ENCODE assay signal across 34 cellular contexts in the genomic region with DNA sequence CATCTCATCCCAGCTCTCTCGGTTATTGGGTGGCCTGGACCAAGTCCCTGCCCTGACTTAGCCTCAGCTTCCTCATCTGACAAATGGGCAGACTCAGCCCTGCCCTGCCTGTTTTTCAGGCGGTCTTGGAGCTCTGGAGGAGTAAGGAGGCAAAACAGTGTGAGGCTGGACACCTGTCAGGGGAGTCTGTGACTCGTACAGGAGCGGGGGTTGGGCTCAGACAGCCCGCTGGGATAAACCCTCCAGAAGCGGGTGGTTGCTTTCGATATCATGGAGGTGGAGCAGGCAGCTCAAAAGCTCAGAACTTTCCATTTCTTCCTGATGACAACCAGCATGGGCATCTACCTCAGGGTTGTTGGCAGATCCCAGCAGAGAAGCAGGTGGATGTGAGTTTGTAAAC.
"Had no signal": no experiment of that assay in that cellular context is flagged by ENCODE, and none has a peak within 500 bp of the region (broad histone marks: within the 10 kb centered on the region; RNA-seq: fewer than 3 reads in every experiment).

No MANE protein-coding gene starts in this region.

- H3K36me3 Mint-ChIP-seq: activated CD4-positive, alpha-beta memory T cell treated with anti-CD3 and anti-CD28 coated beads for 36 hours; activated naive CD4-positive, alpha-beta T cell treated with anti-CD3 and anti-CD28 coated beads, Interleukin-2, amount 50 U/mL, for 72 hours; activated naive CD8-positive, alpha-beta T cell treated with anti-CD3 and anti-CD28 coated beads for 36 hours; brain; T-cell; WTC11 had no signal

- H3K36me3 ChIP-seq: adrenal gland had no signal

- FAIRE-seq: TTC549 had no signal

- H3K27me3 Mint-ChIP-seq: activated CD4-positive, alpha-beta T cell treated with anti-CD3 and anti-CD28 coated beads, Interleukin-2, amount 10 ng/mL, durations not matched to agents 24 days and 14 days; activated CD8-positive, alpha-beta T cell treated with anti-CD3 and anti-CD28 coated beads for 36 hours; activated naive CD8-positive, alpha-beta T cell treated with anti-CD3 and anti-CD28 coated beads for 36 hours had no signal

- H3K9me3 ChIP-seq: adrenal gland had no signal

- DNase-seq: activated CD4-positive, alpha-beta memory T cell treated with anti-CD3 and anti-CD28 coated beads for 36 hours; activated CD4-positive, alpha-beta T cell treated with anti-CD3 and anti-CD28 coated beads for 4 hours; activated CD4-positive, alpha-beta T cell treated with anti-CD3 and anti-CD28 coated beads, Interleukin-2, amount 10 ng/mL, durations not matched to agents 24 days and 14 days; activated CD4-positive, alpha-beta T cell treated with anti-CD3 and anti-CD28 coated beads, Interleukin-2, amount 50 U/mL, for 1 hour; activated CD4-positive, alpha-beta T cell treated with anti-CD3 and anti-CD28 coated beads, Interleukin-2, amount 50 U/mL, for 4 hours; activated CD4-positive, CD25-positive, alpha-beta regulatory T cell; activated CD4-positive, CD25-positive, alpha-beta regulatory T cell treated with anti-CD3 and anti-CD28 coated beads, Interleukin-2, amount 50 U/mL, for 72 hours; activated CD8-positive, alpha-beta memory T cell treated with anti-CD3 and anti-CD28 coated beads, Interleukin-2, amount 50 U/mL, for 4 hours; activated CD8-positive, alpha-beta T cell treated with anti-CD3 and anti-CD28 coated beads for 36 hours; activated effector memory CD4-positive, alpha-beta T cell treated with anti-CD3 and anti-CD28 coated beads, Interleukin-2, amount 50 U/mL, for 16 hours; activated gamma-delta T cell treated with Interleukin-2 at 50 U/mL for 16 hours; activated naive CD4-positive, alpha-beta T cell; activated naive CD4-positive, alpha-beta T cell treated with anti-CD3 and anti-CD28 coated beads for 36 hours; activated naive CD4-positive, alpha-beta T cell treated with anti-CD3 and anti-CD28 coated beads, Interleukin-2, amount 50 U/mL, for 16 hours; activated naive CD8-positive, alpha-beta T cell treated with anti-CD3 and anti-CD28 coated beads for 36 hours; activated T-cell treated with anti-CD3 and anti-CD28 coated beads for 4 hours; activated T-cell treated with anti-CD3 and anti-CD28 coated beads, Interleukin-2, amount 50 U/mL, for 1 hour; activated T-cell treated with anti-CD3 and anti-CD28 coated beads, Interleukin-2, amount 50 U/mL, for 4 hours; activated T-cell treated with anti-CD3 and anti-CD28 coated beads, Interleukin-2, amount 50 U/mL, for 72 hours; adrenal gland; amniotic stem cell; aorta; central memory CD4-positive, alpha-beta T cell; T-cell; T-helper 2 cell; T-helper 9 cell had no signal

- H3K4me3 Mint-ChIP-seq: activated CD4-positive, alpha-beta memory T cell treated with anti-CD3 and anti-CD28 coated beads for 36 hours; activated CD4-positive, alpha-beta T cell treated with anti-CD3 and anti-CD28 coated beads, Interleukin-2, amount 10 ng/mL, durations not matched to agents 24 days and 14 days; activated CD8-positive, alpha-beta T cell treated with anti-CD3 and anti-CD28 coated beads for 36 hours; activated naive CD4-positive, alpha-beta T cell treated with anti-CD3 and anti-CD28 coated beads for 36 hours; activated naive CD8-positive, alpha-beta T cell treated with anti-CD3 and anti-CD28 coated beads for 36 hours; activated T-cell treated with anti-CD3 and anti-CD28 coated beads, Interleukin-2, amount 50 U/mL, for 4 hours; activated T-cell treated with anti-CD3 and anti-CD28 coated beads, Interleukin-2, amount 50 U/mL, for 72 hours; activated T-helper 1 cell treated with anti-CD3 and anti-CD28 coated beads, Interleukin-12 subunit alpha, Interleukin-12 subunit beta, Interleukin-2, Interleukin-4 antibody, amounts not matched to agents 30 ng/mL and 10 ng/mL and 1 ng/mL, durations not matched to agents 14 hours and 24 hours and 36 hours; activated T-helper 17 cell treated with anti-CD3 and anti-CD28 coated beads, Interleukin-2, amount 50 U/mL, for 72 hours; brain; T-cell; T-helper 2 cell treated with Interferon-gamma antibody and Interleukin-4, amounts not matched to agents 5 μg/mL and 100 μg/mL, for 36 hours; WTC11 had no signal

- H3K27ac Mint-ChIP-seq: activated CD4-positive, alpha-beta memory T cell treated with anti-CD3 and anti-CD28 coated beads for 36 hours; activated CD4-positive, alpha-beta T cell treated with anti-CD3 and anti-CD28 coated beads, Interleukin-2, amount 10 ng/mL, durations not matched to agents 24 days and 14 days; activated CD8-positive, alpha-beta T cell treated with anti-CD3 and anti-CD28 coated beads for 36 hours; activated naive CD4-positive, alpha-beta T cell treated with anti-CD3 and anti-CD28 coated beads for 36 hours; activated naive CD8-positive, alpha-beta T cell treated with anti-CD3 and anti-CD28 coated beads for 36 hours; activated T-cell treated with anti-CD3 and anti-CD28 coated beads, Interleukin-2, amount 50 U/mL, for 72 hours; activated T-helper 1 cell treated with anti-CD3 and anti-CD28 coated beads, Interleukin-12 subunit alpha, Interleukin-12 subunit beta, Interleukin-2, Interleukin-4 antibody, amounts not matched to agents 30 ng/mL and 10 ng/mL and 1 ng/mL, durations not matched to agents 14 hours and 24 hours and 36 hours; activated T-helper 17 cell treated with anti-CD3 and anti-CD28 coated beads, Interleukin-2, amount 50 U/mL, for 72 hours; T-cell; T-helper 2 cell treated with Interferon-gamma antibody and Interleukin-4, amounts not matched to agents 5 μg/mL and 100 μg/mL, for 36 hours; WTC11 had no signal

- ATAC-seq: activated CD8-positive, alpha-beta T cell treated with anti-CD3 and anti-CD28 coated beads for 36 hours; activated naive CD4-positive, alpha-beta T cell treated with anti-CD3 and anti-CD28 coated beads, Interleukin-2, amount 50 U/mL, for 72 hours; activated T-cell treated with anti-CD3 and anti-CD28 coated beads, Interleukin-2, amount 50 U/mL, for 4 hours; activated T-cell treated with anti-CD3 and anti-CD28 coated beads, Interleukin-2, amount 50 U/mL, for 72 hours; activated T-helper 17 cell treated with anti-CD3 and anti-CD28 coated beads, Interleukin-2, amount 50 U/mL, for 72 hours; WTC11 had no signal

- H3K4me1 Mint-ChIP-seq: activated CD4-positive, alpha-beta T cell treated with anti-CD3 and anti-CD28 coated beads, Interleukin-2, amount 10 ng/mL, durations not matched to agents 24 days and 14 days; activated naive CD8-positive, alpha-beta T cell treated with anti-CD3 and anti-CD28 coated beads for 36 hours; activated T-helper 17 cell treated with anti-CD3 and anti-CD28 coated beads, Interleukin-2, amount 50 U/mL, for 72 hours; T-cell had no signal

- H3K9me3 Mint-ChIP-seq: activated CD4-positive, alpha-beta memory T cell treated with anti-CD3 and anti-CD28 coated beads for 36 hours; activated CD4-positive, alpha-beta T cell treated with anti-CD3 and anti-CD28 coated beads, Interleukin-2, amount 10 ng/mL, durations not matched to agents 24 days and 14 days; activated CD8-positive, alpha-beta T cell treated with anti-CD3 and anti-CD28 coated beads for 36 hours; activated naive CD4-positive, alpha-beta T cell treated with anti-CD3 and anti-CD28 coated beads for 36 hours; activated naive CD4-positive, alpha-beta T cell treated with anti-CD3 and anti-CD28 coated beads, Interleukin-2, amount 50 U/mL, for 72 hours; activated naive CD8-positive, alpha-beta T cell treated with anti-CD3 and anti-CD28 coated beads for 36 hours; activated T-cell treated with anti-CD3 and anti-CD28 coated beads, Interleukin-2, amount 50 U/mL, for 4 hours; activated T-cell treated with anti-CD3 and anti-CD28 coated beads, Interleukin-2, amount 50 U/mL, for 72 hours; activated T-helper 1 cell treated with anti-CD3 and anti-CD28 coated beads, Interleukin-12 subunit alpha, Interleukin-12 subunit beta, Interleukin-2, Interleukin-4 antibody, amounts not matched to agents 30 ng/mL and 10 ng/mL and 1 ng/mL, durations not matched to agents 14 hours and 24 hours and 36 hours; activated T-helper 17 cell treated with anti-CD3 and anti-CD28 coated beads, Interleukin-2, amount 50 U/mL, for 72 hours; brain; T-cell; T-helper 2 cell treated with Interferon-gamma antibody and Interleukin-4, amounts not matched to agents 5 μg/mL and 100 μg/mL, for 36 hours; WTC11 had no signal

- H3K27ac ChIP-seq: adrenal gland, VCaP had no signal

- H3K4me3 ChIP-seq: adrenal gland had no signal

- H3K27me3 ChIP-seq: adrenal gland had no signal
